Comparison of ENCODE assay signal across 18 cellular contexts in genomic region chr4:127055349-127055748, GRCh38.
DNase-seq lines count a peak whose midpoint lies in the region; ATAC-seq and TF ChIP-seq lines count a peak whose summit lies in the region.
"Had no signal": no experiment of that assay in that cellular context is flagged by ENCODE, and none has a peak within 500 bp of the region (broad histone marks: within the 10 kb centered on the region; RNA-seq: fewer than 3 reads in every experiment).

No MANE protein-coding gene starts in this region.

- H3K27ac ChIP-seq in testis: no peak overlapping the region
- H3K27ac ChIP-seq in CD8-positive, alpha-beta T cell (ENCODE audit: low read depth, low read length): no peak overlapping the region
- H3K27ac ChIP-seq: pancreas, stomach had no signal

- TF ChIP-seq POLR2A in testis (IDR thresholded peaks at IDR 0.05): no peak

- no peaks in the 10 kb centered on the region for H3K27me3 Mint-ChIP-seq in CD8-positive, alpha-beta T cell (ENCODE audit: low read depth)
- H3K27me3 Mint-ChIP-seq: CD8-positive, alpha-beta memory T cell; memory B cell had no signal

- no peak for ATAC-seq in HG03097 (IDR thresholded peaks at IDR 0.05; ENCODE audit: low FRiP score, unreplicated experiment)
- ATAC-seq in CD8-positive, alpha-beta T cell: no peak
- ATAC-seq: GM23338, Panc1, pancreas had no signal

- no peak for TF ChIP-seq CTCF in testis (IDR thresholded peaks at IDR 0.05)
- no peak for TF ChIP-seq CTCF in CD8-positive, alpha-beta T cell (IDR thresholded peaks at IDR 0.05)

- CTCF ChIA-PET in CD8-positive, alpha-beta T cell (lab: Charles Lee): no interaction called here

- H3K4me1 ChIP-seq in testis: no peaks in the 10 kb centered on the region
- no peaks in the 10 kb centered on the region for H3K4me1 ChIP-seq in CD8-positive, alpha-beta T cell (ENCODE audit: insufficient read depth, low read length)
- H3K4me1 ChIP-seq: pancreas, stomach had no signal

- DNase-seq in EL: peak; percentile 38
- DNase-seq in NCI-H2196 treated with DMSO at 0.1 percent for 48 hours (lab: John Stamatoyannopoulos, UW; ENCODE audit: unreplicated experiment): peak; percentile 1
- DNase-seq in dedifferentiated amniotic fluid mesenchymal stem cell (ENCODE audit: extremely low spot score): peak; percentile 29
- DNase-seq in midbrain (lab: John Stamatoyannopoulos, UW): peak; percentile 43
- DNase-seq in testis: no peak
- DNase-seq in CD8-positive, alpha-beta T cell: no peak
- no peak for DNase-seq in NCI-H2171 (lab: John Stamatoyannopoulos, UW)
- DNase-seq: activated CD8-positive, alpha-beta memory T cell treated with anti-CD3 and anti-CD28 coated beads for 24 hours; activated naive CD4-positive, alpha-beta T cell treated with anti-CD3 and anti-CD28 coated beads, Interleukin-2, amount 50 U/mL, for 16 hours; CD8-positive, alpha-beta memory T cell; dermis blood vessel endothelial cell; pancreas; stomach; T-helper 9 cell had no signal

- H3K4me1 Mint-ChIP-seq in CD8-positive, alpha-beta T cell (ENCODE audit: low read depth): no peaks in the 10 kb centered on the region
- H3K4me1 Mint-ChIP-seq: CD8-positive, alpha-beta memory T cell; memory B cell had no signal

- no peak overlapping the region for H3K27ac Mint-ChIP-seq in CD8-positive, alpha-beta T cell
- H3K27ac Mint-ChIP-seq: CD8-positive, alpha-beta memory T cell; GM23338; memory B cell had no signal

- H3K36me3 ChIP-seq in testis (ENCODE audit: low read depth, missing control alignments): no peaks in the 10 kb centered on the region
- no peaks in the 10 kb centered on the region for H3K36me3 ChIP-seq in CD8-positive, alpha-beta T cell (ENCODE audit: insufficient read depth, low read length)
- H3K36me3 ChIP-seq: pancreas, stomach had no signal

- no peaks in the 10 kb centered on the region for H3K27me3 ChIP-seq in testis
- no peaks in the 10 kb centered on the region for H3K27me3 ChIP-seq in CD8-positive, alpha-beta T cell (ENCODE audit: insufficient read depth, low read length)
- H3K27me3 ChIP-seq: pancreas, stomach had no signal

- no peak overlapping the region for H3K4me3 ChIP-seq in testis
- H3K4me3 ChIP-seq in CD8-positive, alpha-beta T cell (ENCODE audit: low read depth, low read length): no peak overlapping the region
- H3K4me3 ChIP-seq: GM23338, pancreas, stomach had no signal

- no peaks in the 10 kb centered on the region for H3K9me3 ChIP-seq in testis
- peaks cover 5% of the 10 kb centered on the region for H3K9me3 ChIP-seq in CD8-positive, alpha-beta T cell (ENCODE audit: low read length)
- H3K9me3 ChIP-seq: pancreas had no signal

- 60 to 80% methylated on average over 1 of the region's 1 CpG for WGBS in testis, 2 donors

- no peak overlapping the region for H3K4me3 Mint-ChIP-seq in CD8-positive, alpha-beta T cell
- H3K4me3 Mint-ChIP-seq: CD8-positive, alpha-beta memory T cell; GM23338; memory B cell had no signal

- H3K9me3 Mint-ChIP-seq in CD8-positive, alpha-beta T cell: peaks cover 20% of the 10 kb centered on the region

- POLR2A ChIA-PET in CD8-positive, alpha-beta T cell (lab: Charles Lee): no interaction called here

- no peaks in the 10 kb centered on the region for H3K36me3 Mint-ChIP-seq in CD8-positive, alpha-beta T cell
- H3K36me3 Mint-ChIP-seq: CD8-positive, alpha-beta memory T cell had no signal

- intact Hi-C loops in testis (cut with DNase I; ENCODE audit: low total_unique reads): no loop called here
- intact Hi-C loops in CD8-positive, alpha-beta T cell (cut with DNase I, micrococcal nuclease): no loop called here

Comparison
In these comparisons a context has a peak if more than half of its experiments do, and no peak if none do; other contexts are left out.
1. DNase-seq: peak in EL (single experiment), NCI-H2196 treated with DMSO at 0.1 percent for 48 hours (single experiment), dedifferentiated amniotic fluid mesenchymal stem cell (single experiment) and midbrain (single experiment); none in testis (single experiment), CD8-positive, alpha-beta T cell (0 of 7) and NCI-H2171 (single experiment).